Comparison of ENCODE assay signal across 10 cellular contexts in genomic region chr2:26696352-26696816, GRCh38. TPM values are rescaled to one million over a fixed set of nuclear protein-coding genes. Genes with fewer than 3 reads are reported as not detected.
DNase-seq lines count a peak whose midpoint lies in the region; TF ChIP-seq lines count a peak whose summit lies in the region.
"Had no signal": no experiment of that assay in that cellular context is flagged by ENCODE, and none has a peak within 500 bp of the region (broad histone marks: within the 10 kb centered on the region; RNA-seq: fewer than 3 reads in every experiment).

No MANE protein-coding gene starts in this region.

- H3K4me1 ChIP-seq in colonic mucosa: peaks cover 5% of the 10 kb centered on the region

- H3K9me3 ChIP-seq in MG63 (no peaks in the 10 kb centered on the region), colonic mucosa (no peaks in the 10 kb centered on the region)

- H3K4me3 ChIP-seq in MG63 (no peak overlapping the region), colonic mucosa (no peak overlapping the region)

- H3K36me3 ChIP-seq in MG63: no peaks in the 10 kb centered on the region
- no peaks in the 10 kb centered on the region for H3K36me3 ChIP-seq in colonic mucosa

- intact Hi-C loops in colonic mucosa (cut with DNase I): no loop called here

- H3K9ac ChIP-seq in colonic mucosa (ENCODE audit: low read depth in 2 of 2, low read length in 2 of 2): no peak overlapping the region

- H3K27me3 ChIP-seq in MG63: peaks cover 12% of the 10 kb centered on the region
- peaks cover 31% of the 10 kb centered on the region for H3K27me3 ChIP-seq in colonic mucosa

- H3K27ac ChIP-seq in colonic mucosa: no peak overlapping the region

- TF ChIP-seq CTCF in colonic mucosa (IDR thresholded peaks at IDR 0.05): no peak

- in situ Hi-C loops in G401 (cut with HindIII; ENCODE audit: low sequenced_read_pairs): no loop called here

- DNase-seq in G401 (ENCODE audit: low spot score) (peak; percentile 98), MG63 (peak; percentile 94), cerebellar nuclear complex (lab: John Stamatoyannopoulos, UW) (peak; percentile 90 to 97), non-pigmented ciliary epithelial cell (ENCODE audit: low read depth) (peak; percentile 68), colonic mucosa (no peak), retina (no peak)
- no peak for DNase-seq in central memory CD4-positive, alpha-beta T cell
- DNase-seq: NCI-H510A had no signal

RNA-seq across cellular contexts. Expression of gene KCNK3, which starts 3.9 kb away (rescaled TPM):
- total RNA-seq in G401 (2014; rRNA removed; shearing (Covaris generic)): not detected in 2 replicates
- 0.69 TPM in 1 of 2 replicates, not detected in the other for total RNA-seq in MG63 (2014; rRNA removed; shearing (Covaris generic); ENCODE audit: low replicate concordance)
- 1 to 10 TPM; 1.2 to 1.5 TPM for total RNA-seq in colonic mucosa
- total RNA-seq: HepG2 had no signal

RNA-seq across cellular contexts. Expression of gene CIB4, which starts 55.2 kb away (rescaled TPM):
- not detected in 2 replicates for total RNA-seq in G401 (2014; rRNA removed; shearing (Covaris generic))
- not detected in 2 replicates for total RNA-seq in MG63 (2014; rRNA removed; shearing (Covaris generic); ENCODE audit: low replicate concordance)
- not detected for total RNA-seq in colonic mucosa
- total RNA-seq: HepG2, neural crest cell had no signal

Comparison
In these comparisons a context has a peak if more than half of its experiments do, and no peak if none do; other contexts are left out.
1. DNase-seq: peak in G401 (single experiment), MG63 (single experiment), cerebellar nuclear complex (2 of 2) and non-pigmented ciliary epithelial cell (single experiment); none in central memory CD4-positive, alpha-beta T cell (single experiment), colonic mucosa (single experiment) and retina (single experiment).